In the genomic region with DNA sequence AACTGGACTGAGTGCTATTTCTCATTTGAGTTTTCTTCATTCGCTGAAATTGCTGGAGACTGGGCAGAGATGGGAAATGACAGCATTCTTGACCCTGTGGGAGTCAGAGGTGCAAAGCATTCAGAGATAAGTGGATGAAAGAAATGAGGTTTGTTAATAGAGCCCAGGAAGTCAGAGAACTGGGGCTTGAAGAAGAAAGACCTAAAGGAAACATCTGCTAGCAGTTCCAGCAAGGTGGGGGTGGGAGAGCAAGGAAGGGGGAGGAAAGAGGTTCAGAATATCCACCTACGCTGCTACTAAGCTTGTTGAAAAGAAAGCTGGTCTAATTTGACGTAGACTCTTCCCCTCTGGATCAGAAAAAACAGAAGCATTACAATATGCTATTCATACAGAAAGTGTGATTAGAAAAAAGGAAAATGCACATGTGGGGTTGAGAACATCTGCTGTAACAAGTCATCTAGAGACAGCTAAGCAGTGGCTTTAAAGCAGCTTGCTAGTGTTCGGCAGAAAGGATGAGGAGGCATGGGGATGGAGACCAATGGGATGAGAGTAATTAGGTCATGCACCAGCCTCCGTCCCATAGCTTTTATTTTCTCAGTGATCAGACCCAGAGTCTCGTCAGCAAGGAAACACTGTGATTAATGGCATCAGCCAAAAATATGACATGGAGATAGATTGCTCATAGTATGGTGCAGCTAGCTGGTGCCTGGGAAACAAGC, we compare ENCODE assay signal across 8 cellular contexts. TPM values are rescaled to one million over a fixed set of nuclear protein-coding genes. Genes with fewer than 3 reads are reported as not detected.
DNase-seq lines count a peak whose midpoint lies in the region; ATAC-seq, FAIRE-seq and TF ChIP-seq lines count a peak whose summit lies in the region.

No MANE protein-coding gene starts in this region.

- peak overlapping the region; percentile 56 for H3K27ac Mint-ChIP-seq in stimulated activated naive B cell treated with anti-CD40 and anti-IgM and Interleukin-4, amounts not matched to agents 10 μg/mL and 1 μg/mL and 100 μg/mL, for 72 hours

- no peak overlapping the region for H3K4me3 ChIP-seq in vagina

- peaks cover 10% of the 10 kb centered on the region for H3K4me1 ChIP-seq in foreskin keratinocyte
- H3K4me1 ChIP-seq in vagina = peaks cover 5% of the 10 kb centered on the region

- FAIRE-seq in H54 (lab: Jason Lieb, UNC) = peak; percentile 81

- no peak for DNase-seq in H54 (ENCODE audit: insufficient read length, low spot score)
- DNase-seq in NCI-H226 = peak; percentile 94
- no peak for DNase-seq in foreskin keratinocyte
- DNase-seq in stimulated activated naive B cell treated with anti-CD40 and anti-IgM and Interleukin-4, amounts not matched to agents 10 μg/mL and 1 μg/mL and 100 μg/mL, for 72 hours = peak; percentile 38
- DNase-seq in D341Med (ENCODE audit: low spot score) = no peak
- no peak for DNase-seq in LoVo (ENCODE audit: low spot score)
- DNase-seq in vagina (ENCODE audit: extremely low spot score in 2 of 2) = no peak

- peak overlapping the region; percentile 47 to 58 for H3K4me3 Mint-ChIP-seq in stimulated activated naive B cell treated with anti-CD40 and anti-IgM and Interleukin-4, amounts not matched to agents 10 μg/mL and 1 μg/mL and 100 μg/mL, for 72 hours

- peak; percentile 16 for TF ChIP-seq POLR2A in GM18505 (IDR thresholded peaks at IDR 0.05; ENCODE audit: borderline replicate concordance, extremely low read depth, insufficient read depth, insufficient read length)
- no peak for TF ChIP-seq POLR2A in H54 (IDR thresholded peaks at IDR 0.05; ENCODE audit: low read depth, low read length)
- TF ChIP-seq POLR2A in vagina (IDR thresholded peaks at IDR 0.05) = no peak

- no peaks in the 10 kb centered on the region for H3K27me3 Mint-ChIP-seq in stimulated activated naive B cell treated with anti-CD40 and anti-IgM and Interleukin-4, amounts not matched to agents 10 μg/mL and 1 μg/mL and 100 μg/mL, for 72 hours

- H3K36me3 ChIP-seq in vagina = peaks cover 0 to 6% of the 10 kb centered on the region in 2 donors

- TF ChIP-seq CTCF in foreskin keratinocyte (conservative IDR thresholded peaks at IDR 0.05) (no peak), vagina (IDR thresholded peaks at IDR 0.05) (no peak)

- H3K27me3 ChIP-seq in foreskin keratinocyte (no peaks in the 10 kb centered on the region), vagina (no peaks in the 10 kb centered on the region)

- H3K9me3 ChIP-seq in vagina = no peaks in the 10 kb centered on the region

- peaks cover 0 to 3% of the 10 kb centered on the region in 2 donors for H3K9me3 Mint-ChIP-seq in stimulated activated naive B cell treated with anti-CD40 and anti-IgM and Interleukin-4, amounts not matched to agents 10 μg/mL and 1 μg/mL and 100 μg/mL, for 72 hours

- intact Hi-C loops in vagina (cut with DNase I) = no loop called here

- H3K4me1 Mint-ChIP-seq in stimulated activated naive B cell treated with anti-CD40 and anti-IgM and Interleukin-4, amounts not matched to agents 10 μg/mL and 1 μg/mL and 100 μg/mL, for 72 hours = peaks cover 29 to 34% of the 10 kb centered on the region in 2 donors

- ATAC-seq in GM18505 (IDR thresholded peaks at IDR 0.05; ENCODE audit: unreplicated experiment) = peak; percentile 60
- peak; percentile 35 for ATAC-seq in foreskin keratinocyte
- ATAC-seq in stimulated activated naive B cell treated with anti-CD40 and anti-IgM and Interleukin-4, amounts not matched to agents 10 μg/mL and 1 μg/mL and 100 μg/mL, for 72 hours (replicated peaks) = peak; percentile 91 to 93

- H3K36me3 Mint-ChIP-seq in stimulated activated naive B cell treated with anti-CD40 and anti-IgM and Interleukin-4, amounts not matched to agents 10 μg/mL and 1 μg/mL and 100 μg/mL, for 72 hours = peaks cover 25 to 31% of the 10 kb centered on the region in 2 donors

- H3K27ac ChIP-seq in foreskin keratinocyte (no peak overlapping the region), vagina (no peak overlapping the region)

RNA-seq across cellular contexts. Expression of a gene that starts 29.7 kb away (rescaled TPM):
- 23.0 and 26.6 TPM in 2 replicates for total RNA-seq in foreskin keratinocyte
- polyA plus RNA-seq in foreskin keratinocyte = 5.0 and 5.2 TPM in 2 replicates
- total RNA-seq in vagina = 78.6 TPM

Comparison
In these comparisons a context has a peak if more than half of its experiments do, and no peak if none do; other contexts are left out.
1. ATAC-seq: peak in every context shown above with its lines; median percentile 92 in stimulated activated naive B cell treated with anti-CD40 and anti-IgM and Interleukin-4, amounts not matched to agents 10 μg/mL and 1 μg/mL and 100 μg/mL, for 72 hours; 60 in GM18505; 35 in foreskin keratinocyte.
2. DNase-seq: peak in NCI-H226 (single experiment) and stimulated activated naive B cell treated with anti-CD40 and anti-IgM and Interleukin-4, amounts not matched to agents 10 μg/mL and 1 μg/mL and 100 μg/mL, for 72 hours (single experiment); none in H54 (single experiment), foreskin keratinocyte (0 of 2), D341Med (single experiment), LoVo (single experiment) and vagina (0 of 2).